ENCODE assay signal across 1 cellular context in genomic region chr4:183960021-183960420, GRCh38.
TF ChIP-seq lines count a peak whose summit lies in the region.

No MANE protein-coding gene starts in this region.

TF ChIP-seq in HCT116, 20 proteins besides CTCF, POLR2A, EP300 and RAD21 (continued from another document):
- no peak for TF ChIP-seq SIN3A (IDR thresholded peaks at IDR 0.05; ENCODE audit: low read depth)
- no peak for TF ChIP-seq EGR1 (IDR thresholded peaks at IDR 0.05; ENCODE audit: low read depth)
- no peak for TF ChIP-seq ZNF274 (IDR thresholded peaks at IDR 0.05; ENCODE audit: low read depth, low read length)
- no peak for TF ChIP-seq TCF7L2 (IDR thresholded peaks at IDR 0.05; ENCODE audit: borderline replicate concordance, extremely low read depth, insufficient read depth, insufficient read length)
